Comparison of ENCODE assay signal across 8 cellular contexts in genomic region chr17:81703747-81704654, GRCh38. TPM values are rescaled to one million over a fixed set of nuclear protein-coding genes. Genes with fewer than 3 reads are reported as not detected.
DNase-seq lines count a peak whose midpoint lies in the region; ATAC-seq and TF ChIP-seq lines count a peak whose summit lies in the region.

No MANE protein-coding gene starts in this region.

- H3K79me2 ChIP-seq in PC-9 (ENCODE audit: low read depth) (peaks cover 47% of the 10 kb centered on the region), parathyroid adenoma (peaks cover 25% of the 10 kb centered on the region)

- CTCF ChIA-PET in PC-9 (lab: Charles Lee) = no interaction called here

- peak overlapping the region; percentile 90 for H3K9ac ChIP-seq in parathyroid adenoma

- H3K4me2 ChIP-seq in PC-9 (peak overlapping the region; percentile 91), parathyroid adenoma (ENCODE audit: low read length) (peak overlapping the region; percentile 78)

- peaks cover 22% of the 10 kb centered on the region for H3F3A ChIP-seq in PC-9 (ENCODE audit: insufficient read depth, low read depth)

- H3K27me3 ChIP-seq in PC-9 (ENCODE audit: insufficient read depth, low read depth) (no peaks in the 10 kb centered on the region), parathyroid adenoma (ENCODE audit: control insufficient read depth, insufficient read depth, low read length) (no peaks in the 10 kb centered on the region)

- H4K20me1 ChIP-seq in PC-9 (ENCODE audit: insufficient read depth) = peaks cover under 1% of the 10 kb centered on the region; the same call in 1 of the 2 replicates

- peak; percentile 1 for ATAC-seq in GM21390 (IDR thresholded peaks at IDR 0.05; ENCODE audit: unreplicated experiment)
- ATAC-seq in GM18502 (IDR thresholded peaks at IDR 0.05; ENCODE audit: poor library complexity, unreplicated experiment) = no peak
- ATAC-seq in HG02610 (IDR thresholded peaks at IDR 0.05; ENCODE audit: unreplicated experiment) = no peak

- BruUV-seq in PC-9 (replicated peaks; lab: Mats Ljungman, UMichigan) = TSS peak; percentile 23

- H3K27ac ChIP-seq in PC-9 (peak overlapping the region; percentile 26; the same call in 1 of the 2 replicates), parathyroid adenoma (peak overlapping the region; percentile 90)

- H2AFZ ChIP-seq in PC-9 (peak overlapping the region; percentile 68; the same call in 1 of the 2 replicates), parathyroid adenoma (peak overlapping the region; percentile 95)

- intact Hi-C loops in PC-9 (cut with micrococcal nuclease; ENCODE audit: unreplicated experiment) = loop anchor here (1.0 kb wide), 1 partner anchor 20 kb away; the partner anchor contains the start of gene HGS

- TF ChIP-seq CTCF in PC-9 (conservative IDR thresholded peaks at IDR 0.05) (no peak), parathyroid adenoma (IDR thresholded peaks at IDR 0.05) (no peak)

- TF ChIP-seq POLR2A in erythroblast (IDR thresholded peaks at IDR 0.05; ENCODE audit: low read length) = no peak

- no peaks in the 10 kb centered on the region for H3K9me3 ChIP-seq in PC-9 (ENCODE audit: insufficient read depth, low read depth)
- H3K9me3 ChIP-seq in parathyroid adenoma (ENCODE audit: control insufficient read depth, low read length) = no peaks in the 10 kb centered on the region

- DNase-seq in PC-9 (no peak), erythroblast (lab: John Stamatoyannopoulos, UW) (peak; percentile 60 to 63), OCI-M1 (lab: John Stamatoyannopoulos, UW) (no peak), ureter (ENCODE audit: low spot score) (no peak)

- POLR2A ChIA-PET in PC-9 (lab: Charles Lee; ENCODE audit: unreplicated experiment) = interaction anchor here (0.7 to 1.2 kb wide), 3 partner anchors 25 to 219 kb away, joined by 3 to 8 read pairs (median 3); no protein-coding TSS in a partner anchor

- no peaks in the 10 kb centered on the region for H3K9me2 ChIP-seq in PC-9 (ENCODE audit: insufficient read depth)

- H3K4me3 ChIP-seq in PC-9 (peak overlapping the region; percentile 90), parathyroid adenoma (ENCODE audit: low read depth, low read length) (peak overlapping the region; percentile 94)

- H3K4me1 ChIP-seq in PC-9 (replicated peaks; ENCODE audit: insufficient read depth) (peaks cover 7% of the 10 kb centered on the region), parathyroid adenoma (peaks cover 11% of the 10 kb centered on the region)

- H3K36me3 ChIP-seq in PC-9 (ENCODE audit: low read depth) = no peaks in the 10 kb centered on the region
- H3K36me3 ChIP-seq in parathyroid adenoma (ENCODE audit: control insufficient read depth, insufficient read depth, low read length) = no peaks in the 10 kb centered on the region

RNA-seq across cellular contexts. Expression of gene MRPL12, which starts 0.8 kb away (rescaled TPM):
- 98.6 and 142 TPM in 2 replicates for total RNA-seq in PC-9 (2021)
- total RNA-seq in ureter = 59.8 TPM

RNA-seq across cellular contexts. Expression of gene SLC25A10, which starts 8.1 kb away (rescaled TPM):
- 83.6 and 86.5 TPM in 2 replicates for total RNA-seq in PC-9 (2021)
- total RNA-seq in ureter = 33.1 TPM

RNA-seq across cellular contexts. Expression of gene HGS, which starts 20.2 kb away (rescaled TPM):
- 149 and 166 TPM in 2 replicates for total RNA-seq in PC-9 (2021)
- total RNA-seq in ureter = 101 TPM

RNA-seq across cellular contexts. Expression of gene ARL16, which starts 20.4 kb away (rescaled TPM):
- 41.7 and 48.3 TPM in 2 replicates for total RNA-seq in PC-9 (2021)
- total RNA-seq in ureter = 35.5 TPM

RNA-seq across cellular contexts. Expression of gene CCDC137, which starts 37.5 kb away (rescaled TPM):
- 29.3 and 30.0 TPM in 2 replicates for total RNA-seq in PC-9 (2021)
- 19.2 TPM for total RNA-seq in ureter

Comparison
In these comparisons a context has a peak if more than half of its experiments do, and no peak if none do; other contexts are left out.
1. DNase-seq: peak in erythroblast (2 of 2); none in PC-9 (0 of 2), OCI-M1 (single experiment) and ureter (single experiment).